1 cellular context compared by ENCODE assay signal in the genomic region with DNA sequence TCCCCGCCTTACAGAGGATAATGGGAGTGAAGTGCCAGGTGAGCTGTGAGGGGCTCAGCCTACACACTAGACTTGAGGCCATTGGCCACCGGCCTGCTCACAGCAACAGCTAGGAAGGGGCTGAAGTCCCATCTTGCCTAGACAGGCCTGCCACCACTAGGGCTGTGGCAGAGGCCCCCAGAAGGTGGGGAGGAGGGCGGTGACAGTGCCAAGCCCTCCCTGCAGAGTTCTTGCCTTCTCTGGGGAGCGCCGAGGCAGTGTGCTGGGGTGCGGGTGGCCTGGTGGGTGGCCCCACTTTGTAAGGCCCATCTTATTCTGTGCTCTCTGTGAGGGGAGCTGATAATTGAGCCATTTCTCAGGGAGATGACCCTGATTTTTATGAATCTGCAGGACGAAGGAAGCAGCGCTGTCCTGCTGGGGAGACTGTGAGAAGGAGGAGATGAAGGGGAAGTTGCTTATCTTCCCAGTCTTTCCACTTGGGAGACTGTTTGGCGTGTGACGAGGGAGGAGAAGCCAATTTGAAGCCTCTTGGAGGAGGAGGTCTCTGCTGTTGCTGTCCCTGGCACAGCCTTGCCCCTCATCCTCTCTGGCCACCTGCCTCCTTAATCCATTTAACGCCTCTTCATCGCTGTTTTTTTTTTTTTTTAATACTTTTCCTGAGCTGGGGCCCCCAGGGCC.
TF ChIP-seq lines count a peak whose summit lies in the region.

No MANE protein-coding gene starts in this region.

TF ChIP-seq in HCT116, 20 proteins besides CTCF, POLR2A, EP300 and RAD21 (continued from another document):
- TF ChIP-seq, protein P1, sequence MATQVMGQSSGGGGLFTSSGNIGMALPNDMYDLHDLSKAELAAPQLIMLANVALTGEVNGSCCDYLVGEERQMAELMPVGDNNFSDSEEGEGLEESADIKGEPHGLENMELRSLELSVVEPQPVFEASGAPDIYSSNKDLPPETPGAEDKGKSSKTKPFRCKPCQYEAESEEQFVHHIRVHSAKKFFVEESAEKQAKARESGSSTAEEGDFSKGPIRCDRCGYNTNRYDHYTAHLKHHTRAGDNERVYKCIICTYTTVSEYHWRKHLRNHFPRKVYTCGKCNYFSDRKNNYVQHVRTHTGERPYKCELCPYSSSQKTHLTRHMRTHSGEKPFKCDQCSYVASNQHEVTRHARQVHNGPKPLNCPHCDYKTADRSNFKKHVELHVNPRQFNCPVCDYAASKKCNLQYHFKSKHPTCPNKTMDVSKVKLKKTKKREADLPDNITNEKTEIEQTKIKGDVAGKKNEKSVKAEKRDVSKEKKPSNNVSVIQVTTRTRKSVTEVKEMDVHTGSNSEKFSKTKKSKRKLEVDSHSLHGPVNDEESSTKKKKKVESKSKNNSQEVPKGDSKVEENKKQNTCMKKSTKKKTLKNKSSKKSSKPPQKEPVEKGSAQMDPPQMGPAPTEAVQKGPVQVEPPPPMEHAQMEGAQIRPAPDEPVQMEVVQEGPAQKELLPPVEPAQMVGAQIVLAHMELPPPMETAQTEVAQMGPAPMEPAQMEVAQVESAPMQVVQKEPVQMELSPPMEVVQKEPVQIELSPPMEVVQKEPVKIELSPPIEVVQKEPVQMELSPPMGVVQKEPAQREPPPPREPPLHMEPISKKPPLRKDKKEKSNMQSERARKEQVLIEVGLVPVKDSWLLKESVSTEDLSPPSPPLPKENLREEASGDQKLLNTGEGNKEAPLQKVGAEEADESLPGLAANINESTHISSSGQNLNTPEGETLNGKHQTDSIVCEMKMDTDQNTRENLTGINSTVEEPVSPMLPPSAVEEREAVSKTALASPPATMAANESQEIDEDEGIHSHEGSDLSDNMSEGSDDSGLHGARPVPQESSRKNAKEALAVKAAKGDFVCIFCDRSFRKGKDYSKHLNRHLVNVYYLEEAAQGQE (IDR thresholded peaks at IDR 0.05; ENCODE audit: low read depth), result no peak
- TF ChIP-seq ELF1 (IDR thresholded peaks at IDR 0.05; ENCODE audit: borderline replicate concordance, low read depth), result no peak
- no peak for TF ChIP-seq SRF (IDR thresholded peaks at IDR 0.05; ENCODE audit: low read depth)
- TF ChIP-seq CBX3 (IDR thresholded peaks at IDR 0.05; ENCODE audit: low read depth), result no peak
TF ChIP-seq in HCT116: peak in this region for 0.
